Comparison of ENCODE assay signal across 21 cellular contexts in genomic region chr6:61200444-61200843, GRCh38.
"Had no signal": no experiment of that assay in that cellular context is flagged by ENCODE, and none has a peak within 500 bp of the region (broad histone marks: within the 10 kb centered on the region; RNA-seq: fewer than 3 reads in every experiment).

No MANE protein-coding gene starts in this region.

- H3K9me3 ChIP-seq: MG63, SK-N-SH had no signal

- H3K4me3 ChIP-seq: MG63 had no signal

- H3K36me3 ChIP-seq: MG63 had no signal

- H3K4me2 ChIP-seq: SK-N-SH had no signal

- ATAC-seq: HepG2 had no signal

- DNase-seq: IMR-90, Karpas-422, KG1, MG63, NCI-H1092, NCI-H1105 treated with DMSO at 0.1 percent for 48 hours, NCI-H1417 treated with DMSO at 0.1 percent for 48 hours, NCI-H146, NCI-H1694 treated with DMSO at 0.1 percent for 48 hours, NCI-H1930, NCI-H2081, NCI-H2107, NCI-H2227 treated with DMSO at 0.1 percent for 48 hours, NCI-H524, NCI-H526 treated with DMSO at 0.1 percent for 48 hours, NCI-H748 treated with DMSO at 0.1 percent for 48 hours, RPMI8226, SHP77, SK-N-SH, SW 1271 had no signal

- H3K9ac ChIP-seq: SK-N-SH had no signal

- H3K27me3 ChIP-seq: MG63 had no signal
